ENCODE assay signal across 8 cellular contexts in the genomic region with DNA sequence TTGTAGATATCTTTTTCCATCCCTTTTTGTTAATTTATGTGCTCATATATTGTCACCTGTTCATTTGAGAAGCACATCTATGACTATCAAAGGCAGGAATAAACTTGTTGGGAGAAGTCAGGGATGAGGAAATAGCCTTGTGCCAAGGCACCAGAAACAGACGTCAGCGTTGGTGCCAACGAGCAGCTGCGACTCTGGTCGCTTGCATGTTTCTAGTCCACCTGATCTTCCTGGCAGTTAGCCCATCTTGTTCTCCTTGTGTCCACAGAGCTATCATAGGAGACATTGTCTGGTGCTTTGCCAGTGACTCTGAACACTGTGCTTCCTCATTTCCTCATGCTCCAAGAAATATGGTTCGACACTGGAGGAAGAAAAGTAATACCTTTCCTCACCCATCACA.
A peak's percentile ranks its signal among the peaks of the same experiment; 100 is the strongest.
DNase-seq lines count a peak whose midpoint lies in the region; TF ChIP-seq lines count a peak whose summit lies in the region.
"Had no signal": no experiment of that assay in that cellular context is flagged by ENCODE, and none has a peak within 500 bp of the region (broad histone marks: within the 10 kb centered on the region; RNA-seq: fewer than 3 reads in every experiment).

No MANE protein-coding gene starts in this region.

- H2AFZ ChIP-seq in smooth muscle cell (ENCODE audit: low read depth) = no peak overlapping the region

- peak overlapping the region; percentile 48 for H3K4me3 ChIP-seq in endocrine pancreas (ENCODE audit: control insufficient read depth, insufficient read depth, low read length)
- no peak overlapping the region for H3K4me3 ChIP-seq in smooth muscle cell

- no peak overlapping the region for H3K4me2 ChIP-seq in smooth muscle cell

- H3K36me3 ChIP-seq in endocrine pancreas (ENCODE audit: control insufficient read depth, insufficient read depth, low read length) (no peaks in the 10 kb centered on the region), smooth muscle cell (ENCODE audit: low read depth) (no peaks in the 10 kb centered on the region)

- H3K4me1 ChIP-seq in endocrine pancreas (ENCODE audit: control insufficient read depth, insufficient read depth, low read length) = peaks cover 8% of the 10 kb centered on the region
- peaks cover 9% of the 10 kb centered on the region for H3K4me1 ChIP-seq in smooth muscle cell (ENCODE audit: low read depth)

- 95% methylated on average over 6 of the region's 6 CpGs for WGBS in smooth muscle cell (ENCODE audit: low lambda C conversion rate)

- H3K27me3 ChIP-seq in endocrine pancreas (ENCODE audit: control insufficient read depth, insufficient read depth, low read length) (no peaks in the 10 kb centered on the region), smooth muscle cell (ENCODE audit: low read depth) (no peaks in the 10 kb centered on the region)

- H4K20me1 ChIP-seq in smooth muscle cell (ENCODE audit: low read depth) = no peaks in the 10 kb centered on the region

- H3K9ac ChIP-seq in endocrine pancreas (ENCODE audit: control insufficient read depth, insufficient read depth, low read length) = peak overlapping the region; percentile 19
- no peak overlapping the region for H3K9ac ChIP-seq in smooth muscle cell (ENCODE audit: low read depth)

- peaks cover 9% of the 10 kb centered on the region for H3F3A ChIP-seq in smooth muscle cell (ENCODE audit: low read depth)

- no peaks in the 10 kb centered on the region for H3K79me2 ChIP-seq in smooth muscle cell (ENCODE audit: low read depth)

- no peak for TF ChIP-seq CTCF in smooth muscle cell (IDR thresholded peaks at IDR 0.05; ENCODE audit: borderline replicate concordance, insufficient read depth, poor library complexity, severe bottlenecking)

- H3K27ac ChIP-seq in smooth muscle cell (ENCODE audit: low read depth) = peak overlapping the region; percentile 32

- H3K9me3 ChIP-seq in endocrine pancreas (ENCODE audit: control insufficient read depth, low read length) = no peaks in the 10 kb centered on the region
- H3K9me3 ChIP-seq in smooth muscle cell (replicated peaks; ENCODE audit: low read depth) = no peaks in the 10 kb centered on the region

- DNase-seq in NCI-H1105 (lab: John Stamatoyannopoulos, UW) = peak; percentile 87
- DNase-seq in NCI-H345 treated with DMSO at 0.1 percent for 48 hours (lab: John Stamatoyannopoulos, UW; ENCODE audit: unreplicated experiment) = peak; percentile 76
- DNase-seq in smooth muscle cell (lab: John Stamatoyannopoulos, UW; ENCODE audit: unreplicated experiment) = no peak
- no peak for DNase-seq in OCI-M2 (lab: John Stamatoyannopoulos, UW; ENCODE audit: unreplicated experiment)
- DNase-seq in stimulated activated CD8-positive, alpha-beta memory T cell treated with anti-CD3 and anti-CD28 coated beads, Interleukin-4, amount 100 ng/mL, for 48 hours = no peak
- DNase-seq in T1000 (lab: John Stamatoyannopoulos, UW) = no peak
- DNase-seq: activated naive CD4-positive, alpha-beta T cell had no signal

Comparison
In these comparisons a context has a peak if more than half of its experiments do, and no peak if none do; other contexts are left out.
1. DNase-seq: peak in NCI-H1105 (single experiment) and NCI-H345 treated with DMSO at 0.1 percent for 48 hours (single experiment); none in smooth muscle cell (single experiment), OCI-M2 (single experiment), stimulated activated CD8-positive, alpha-beta memory T cell treated with anti-CD3 and anti-CD28 coated beads, Interleukin-4, amount 100 ng/mL, for 48 hours (single experiment) and T1000 (single experiment).